In the genomic region with DNA sequence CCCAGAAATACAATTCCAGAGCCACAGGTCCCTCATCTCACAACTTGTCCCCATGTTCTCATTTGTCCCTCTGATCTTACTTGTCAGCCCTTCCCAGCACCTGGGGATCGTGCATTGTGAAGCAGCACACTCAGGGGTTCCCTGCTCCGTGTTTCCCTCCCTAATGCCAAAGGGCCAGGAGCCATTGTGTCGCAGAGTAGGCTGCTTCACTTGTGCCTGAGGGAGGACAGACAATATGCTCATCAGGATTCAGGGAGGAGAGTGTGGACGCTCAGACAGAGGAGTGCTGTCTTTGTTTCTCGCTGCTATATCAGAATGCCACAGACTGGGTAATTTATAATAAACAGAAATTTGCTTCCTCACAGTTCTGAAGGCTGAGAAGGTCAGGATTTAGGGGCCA, we compare ENCODE assay signal across 22 cellular contexts.
"Had no signal": no experiment of that assay in that cellular context is flagged by ENCODE, and none has a peak within 500 bp of the region (broad histone marks: within the 10 kb centered on the region; RNA-seq: fewer than 3 reads in every experiment).

No MANE protein-coding gene starts in this region.

- FAIRE-seq: bronchial epithelial cell had no signal

- DNase-seq: activated CD4-positive, alpha-beta memory T cell treated with anti-CD3 and anti-CD28 coated beads for 36 hours; activated CD4-positive, alpha-beta T cell treated with anti-CD3 and anti-CD28 coated beads, Interleukin-2, amount 10 ng/mL, durations not matched to agents 7 days and 5 days; activated CD4-positive, CD25-positive, alpha-beta regulatory T cell; activated CD8-positive, alpha-beta memory T cell treated with anti-CD3 and anti-CD28 coated beads, Interleukin-2, amount 50 U/mL, for 4 hours; activated naive CD4-positive, alpha-beta T cell treated with anti-CD3 and anti-CD28 coated beads, Interleukin-2, amount 50 U/mL, for 16 hours; activated naive CD8-positive, alpha-beta T cell treated with anti-CD3 and anti-CD28 coated beads, Interleukin-2, amount 10 ng/mL, durations not matched to agents 7 days and 5 days; activated T-cell treated with anti-CD3 and anti-CD28 coated beads, Interleukin-2, amount 50 U/mL, for 1 hour; aorta; central memory CD4-positive, alpha-beta T cell; KG1; MV-4-11; NCI-H1092 treated with DMSO at 0.1 percent for 48 hours; NCI-H1436; NCI-H1694 treated with DMSO at 0.1 percent for 48 hours; NCI-H2029 treated with DMSO at 0.1 percent for 48 hours; NCI-H345; NCI-H510A; NCI-H526 treated with DMSO at 0.1 percent for 48 hours; NCI-H82; SIG-M5; T-helper 9 cell had no signal
